Comparison of ENCODE assay signal across 8 cellular contexts in the genomic region with DNA sequence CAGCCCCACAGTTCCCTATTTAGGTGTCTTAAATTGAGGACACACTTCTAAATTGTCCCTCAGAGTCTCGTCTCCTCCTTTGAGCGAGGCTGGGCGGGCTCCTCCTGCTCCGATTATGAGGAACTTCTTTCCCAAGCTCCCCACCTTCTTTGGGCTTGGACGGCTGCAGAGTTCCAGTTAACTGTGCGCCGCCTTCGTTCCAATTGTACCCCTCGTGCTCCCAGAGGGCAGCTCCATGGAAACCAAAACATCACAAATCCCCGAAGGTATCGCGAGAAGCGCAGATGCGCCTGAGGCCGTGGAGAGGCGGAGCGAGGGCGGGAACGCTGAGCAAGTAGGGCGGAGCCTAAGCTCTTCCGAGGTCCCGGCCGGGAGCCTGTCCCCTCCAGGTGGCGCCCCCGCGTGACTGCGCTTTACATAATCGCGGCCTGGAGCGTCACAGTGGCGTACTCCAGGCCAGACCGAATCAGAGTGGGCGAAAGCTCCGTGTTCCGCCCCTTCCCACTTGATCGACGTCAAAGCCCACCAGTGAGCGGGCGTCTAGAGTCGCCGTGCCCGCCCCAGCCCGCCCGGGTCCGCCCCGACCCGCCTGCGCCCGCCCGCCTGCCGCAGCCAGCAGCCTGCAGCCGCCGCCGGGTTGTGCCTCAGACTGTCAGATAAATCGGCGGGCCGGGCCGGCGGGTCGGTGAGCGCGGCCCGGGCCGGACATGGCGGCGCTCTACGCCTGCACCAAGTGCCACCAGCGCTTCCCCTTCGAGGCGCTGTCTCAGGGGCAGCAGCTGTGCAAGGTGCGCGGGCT. TPM values are rescaled to one million over a fixed set of nuclear protein-coding genes. Genes with fewer than 3 reads are reported as not detected.
A peak's percentile ranks its signal among the peaks of the same experiment; 100 is the strongest.
DNase-seq lines count a peak whose midpoint lies in the region; ATAC-seq and FAIRE-seq lines count a peak whose summit lies in the region.

A gene (plus strand): TSS at position 588 of the 799 bp plus-strand sequence. CDS start 120 bp downstream, at position 708.

- H3K9me3 Mint-ChIP-seq in effector memory CD8-positive, alpha-beta T cell, result no peaks in the 10 kb centered on the region
- no peaks in the 10 kb centered on the region for H3K9me3 Mint-ChIP-seq in memory B cell

- H3K4me3 Mint-ChIP-seq in effector memory CD8-positive, alpha-beta T cell, result peak within 1 kb of the TSS; percentile 83 to 88
- H3K4me3 Mint-ChIP-seq in memory B cell, result peak within 1 kb of the TSS; percentile 92

- DNase-seq in Caki2 (ENCODE audit: low read depth), result peak; percentile 99
- peak; percentile 97 for DNase-seq in HTR-8/SVneo (ENCODE audit: insufficient read length, low spot score)
- peak; percentile 99 for DNase-seq in NOMO-1 treated with DMSO at 0.1 percent for 48 hours (lab: John Stamatoyannopoulos, UW; ENCODE audit: unreplicated experiment)
- DNase-seq in activated CD8-positive, alpha-beta memory T cell treated with anti-CD3 and anti-CD28 coated beads for 48 hours (ENCODE audit: low read depth in 2 of 3, low spot score in 2 of 3), result peak; percentile 97 to 98 (median 98)
- peak; percentile 99 for DNase-seq in effector memory CD8-positive, alpha-beta T cell
- peak; percentile 98 to 100 for DNase-seq in memory B cell (ENCODE audit: low spot score in 2 of 2)
- DNase-seq in stimulated activated CD8-positive, alpha-beta memory T cell treated with anti-CD3 and anti-CD28 coated beads, Interleukin-12 subunit alpha, Interleukin-12 subunit beta, amount 100 ng/mL, for 24 hours (ENCODE audit: extremely low read depth), result peak; percentile 97

- H3K27me3 Mint-ChIP-seq in effector memory CD8-positive, alpha-beta T cell, result no peaks in the 10 kb centered on the region
- H3K27me3 Mint-ChIP-seq in memory B cell, result no peaks in the 10 kb centered on the region

- peaks cover 7 to 16% of the 10 kb centered on the region in 2 donors for H3K4me1 Mint-ChIP-seq in effector memory CD8-positive, alpha-beta T cell (ENCODE audit: low read depth in 2 of 2)
- H3K4me1 Mint-ChIP-seq in memory B cell, result peaks cover 8% of the 10 kb centered on the region

- in situ Hi-C loops in Caki2 (cut with HindIII; ENCODE audit: low pct_unique_long_range_greater_than_20kb, low sequenced_read_pairs), result no loop called here

- H3K36me3 Mint-ChIP-seq in effector memory CD8-positive, alpha-beta T cell (ENCODE audit: insufficient read depth), result peaks cover 33% of the 10 kb centered on the region
- H3K36me3 Mint-ChIP-seq in memory B cell, result peaks cover 7% of the 10 kb centered on the region

- peak; percentile 92 for FAIRE-seq in HTR-8/SVneo (lab: Jason Lieb, UNC)

- ATAC-seq in GM21367 (IDR thresholded peaks at IDR 0.05; ENCODE audit: unreplicated experiment) (peak; percentile 89), memory B cell (ENCODE audit: low read depth) (peak; percentile 83)
- peak; percentile 88 for ATAC-seq in effector memory CD8-positive, alpha-beta T cell (replicated peaks)

- peak within 1 kb of the TSS; percentile 97 to 98 for H3K27ac Mint-ChIP-seq in effector memory CD8-positive, alpha-beta T cell
- peak within 1 kb of the TSS; percentile 98 for H3K27ac Mint-ChIP-seq in memory B cell

RNA-seq across cellular contexts. Expression of the gene that starts here (rescaled TPM):
- 8.9 and 24.4 TPM in 2 replicates for total RNA-seq in Caki2 (2014; rRNA removed; shearing (Covaris generic); ENCODE audit: low replicate concordance)

Comparison
In these comparisons a context has a peak if more than half of its experiments do, and no peak if none do; other contexts are left out.
1. Peak in every context shown above with its lines: DNase-seq and ATAC-seq.